Comparison of ENCODE assay signal across 1 cellular context in genomic region chr9:120768870-120769269, GRCh38.
TF ChIP-seq lines count a peak whose summit lies in the region.

No MANE protein-coding gene starts in this region.

TF ChIP-seq in GM12878, 131 proteins besides CTCF, POLR2A, EP300 and RAD21:
- TF ChIP-seq PAX8 (IDR thresholded peaks at IDR 0.05) (no peak), ZNF592 (IDR thresholded peaks at IDR 0.05) (no peak), EZH2 (IDR thresholded peaks at IDR 0.05; ENCODE audit: borderline replicate concordance, control insufficient read depth, low read depth, low read length) (no peak), ZBTB40 (IDR thresholded peaks at IDR 0.05; ENCODE audit: borderline replicate concordance) (no peak), CHD4 (IDR thresholded peaks at IDR 0.05) (no peak), SIN3A (IDR thresholded peaks at IDR 0.05; ENCODE audit: low read depth, low read length) (no peak), E4F1 (IDR thresholded peaks at IDR 0.05; ENCODE audit: borderline replicate concordance, partially characterized antibody) (no peak), TCF3 (IDR thresholded peaks at IDR 0.05; ENCODE audit: borderline replicate concordance, insufficient read depth, low read depth, low read length) (no peak), TBL1XR1 (IDR thresholded peaks at IDR 0.05; ENCODE audit: low read depth, low read length) (no peak)
